Comparison of ENCODE assay signal across 1 cellular context in genomic region chr10:73892314-73893080, GRCh38.
TF ChIP-seq lines count a peak whose summit lies in the region.

No MANE protein-coding gene starts in this region.

TF ChIP-seq in GM23338, 12 proteins besides CTCF, POLR2A, EP300 and RAD21 (continued from another document):
- TF ChIP-seq ETS1 (IDR thresholded peaks at IDR 0.05): no peak
- no peak for TF ChIP-seq ZNF114 (CRISPR knock-in tag; IDR thresholded peaks at IDR 0.05)
- no peak for TF ChIP-seq EZH2 (IDR thresholded peaks at IDR 0.05; ENCODE audit: low read depth, unreplicated experiment)
- TF ChIP-seq STAT1 (IDR thresholded peaks at IDR 0.05; ENCODE audit: unreplicated experiment): no peak
- TF ChIP-seq ZNF462 (CRISPR knock-in tag; IDR thresholded peaks at IDR 0.05): no peak
- TF ChIP-seq NANOG (IDR thresholded peaks at IDR 0.05; ENCODE audit: borderline replicate concordance): no peak
- TF ChIP-seq POLR2AphosphoS5 (IDR thresholded peaks at IDR 0.05; ENCODE audit: low read depth): no peak
